ENCODE assay signal across 9 cellular contexts in the genomic region with DNA sequence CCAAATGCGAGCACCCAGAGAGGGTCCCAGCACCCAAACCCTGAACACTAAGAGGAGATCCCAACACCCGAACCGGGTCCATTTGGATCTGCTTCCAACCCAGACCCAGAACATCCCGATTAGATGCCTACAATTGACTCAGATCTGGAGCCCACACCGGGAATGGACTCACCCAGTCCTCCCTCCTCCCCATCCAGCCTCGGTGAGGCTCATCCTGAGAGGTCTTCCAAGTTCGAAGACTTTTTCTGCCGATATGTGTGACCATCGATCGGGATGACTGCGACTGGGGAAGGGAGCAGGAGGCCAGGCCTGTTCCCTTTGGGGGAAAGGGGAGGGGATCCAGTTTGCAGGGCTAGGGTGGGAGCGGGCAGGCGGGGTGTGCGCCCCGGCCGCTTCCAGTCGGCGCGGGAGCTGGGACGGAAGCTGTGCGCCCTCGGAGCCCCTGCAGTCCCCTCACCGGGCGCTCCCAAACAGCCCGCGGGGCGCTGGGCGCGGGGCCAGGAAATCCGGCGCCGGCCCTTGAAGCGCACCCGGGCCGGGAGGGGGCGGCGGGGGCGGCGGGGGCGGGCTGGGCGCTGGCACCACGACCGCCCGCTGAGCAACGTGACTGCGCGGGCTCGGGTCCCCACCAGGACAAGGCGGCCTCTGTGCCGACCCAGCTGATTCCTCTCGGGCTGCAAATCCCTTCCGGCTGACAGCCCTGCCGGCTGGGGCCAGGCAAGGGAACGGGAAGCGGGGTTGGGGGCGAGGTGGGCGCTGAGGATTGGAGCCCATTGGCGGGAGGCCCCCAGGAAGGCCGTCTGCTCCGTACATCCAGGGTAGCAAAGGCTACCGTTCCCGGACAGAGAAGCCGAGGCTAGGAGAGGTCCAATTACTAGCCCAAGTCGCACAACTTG.
DNase-seq lines count a peak whose midpoint lies in the region; ATAC-seq and TF ChIP-seq lines count a peak whose summit lies in the region.
"Had no signal": no experiment of that assay in that cellular context is flagged by ENCODE, and none has a peak within 500 bp of the region (broad histone marks: within the 10 kb centered on the region; RNA-seq: fewer than 3 reads in every experiment).

No MANE protein-coding gene starts in this region.

- no peak overlapping the region for H3K27ac Mint-ChIP-seq in activated B cell treated with CpG ODN at 0.5 μM for 24 hours

- H3K9me3 Mint-ChIP-seq in activated B cell treated with CpG ODN at 0.5 μM for 24 hours = no peaks in the 10 kb centered on the region

- ATAC-seq in activated B cell treated with CpG ODN at 0.5 μM for 24 hours (ENCODE audit: low read depth) = peak; percentile 55
- no peak for ATAC-seq in GM21423 (IDR thresholded peaks at IDR 0.05; ENCODE audit: unreplicated experiment)
- ATAC-seq: A549 had no signal

- in situ Hi-C loops in G401 (cut with HindIII; ENCODE audit: low sequenced_read_pairs) = loop anchor here (25.0 kb wide), 1 partner anchor 156 kb away; no protein-coding TSS in a partner anchor

- H3K36me3 Mint-ChIP-seq in activated B cell treated with CpG ODN at 0.5 μM for 24 hours (ENCODE audit: low read depth) = no peaks in the 10 kb centered on the region

- peak overlapping the region; percentile 70 for H3K4me3 Mint-ChIP-seq in activated B cell treated with CpG ODN at 0.5 μM for 24 hours

- peak overlapping the region; percentile 41 for H3K4me3 ChIP-seq in fibroblast of villous mesenchyme (ENCODE audit: low read depth, low read length)
- H3K4me3 ChIP-seq in retinal pigment epithelial cell (ENCODE audit: low read length) = peak overlapping the region; percentile 49
- H3K4me3 ChIP-seq: A549 had no signal

- H3K4me1 Mint-ChIP-seq in activated B cell treated with CpG ODN at 0.5 μM for 24 hours = peaks cover 35% of the 10 kb centered on the region

- intact Hi-C loops in activated B cell treated with CpG ODN at 0.5 μM for 24 hours (cut with micrococcal nuclease) = loop anchor here (1.0 kb wide), 1 partner anchor 145 kb away; no protein-coding TSS in a partner anchor

- POLR2A ChIA-PET in activated B cell treated with CpG ODN at 0.5 μM for 24 hours (lab: Charles Lee) = interaction anchor here (0.6 to 1.6 kb wide), 3 partner anchors 143 to 289 kb away, joined by 5 to 7 read pairs (median 7); no protein-coding TSS in a partner anchor

- CTCF ChIA-PET in activated B cell treated with CpG ODN at 0.5 μM for 24 hours (lab: Charles Lee) = interaction anchor here (8.2 to 11.3 kb wide), 2 partner anchors 145 to 154 kb away, joined by 262 to 523 read pairs; no protein-coding TSS in a partner anchor

- DNase-seq in DMS53 (lab: John Stamatoyannopoulos, UW) = peak; percentile 52
- DNase-seq in DMS53 treated with DMSO at 0.1 percent for 48 hours (lab: John Stamatoyannopoulos, UW; ENCODE audit: unreplicated experiment) = no peak
- DNase-seq in activated B cell treated with CpG ODN at 0.5 μM for 24 hours = peak; percentile 36
- no peak for DNase-seq in fibroblast of villous mesenchyme (ENCODE audit: low read depth)
- peak; percentile 75 for DNase-seq in retinal pigment epithelial cell (ENCODE audit: low read depth)
- DNase-seq in G401 (ENCODE audit: low spot score) = no peak
- no peak for DNase-seq in NCI-H1048 (lab: John Stamatoyannopoulos, UW)

- H3K27me3 Mint-ChIP-seq in activated B cell treated with CpG ODN at 0.5 μM for 24 hours = no peaks in the 10 kb centered on the region

- TF ChIP-seq CTCF in activated B cell treated with CpG ODN at 0.5 μM for 24 hours (IDR thresholded peaks at IDR 0.05) (no peak), fibroblast of villous mesenchyme (IDR thresholded peaks at IDR 0.05; ENCODE audit: insufficient read depth, low read depth, low read length) (no peak), retinal pigment epithelial cell (conservative IDR thresholded peaks at IDR 0.05; ENCODE audit: low read depth, low read length) (no peak)

Comparison
In these comparisons a context has a peak if more than half of its experiments do, and no peak if none do; other contexts are left out.
1. DNase-seq: peak in DMS53 (single experiment), activated B cell treated with CpG ODN at 0.5 μM for 24 hours (single experiment) and retinal pigment epithelial cell (single experiment); none in DMS53 treated with DMSO at 0.1 percent for 48 hours (single experiment), fibroblast of villous mesenchyme (single experiment), G401 (single experiment) and NCI-H1048 (single experiment).